In the genomic region with DNA sequence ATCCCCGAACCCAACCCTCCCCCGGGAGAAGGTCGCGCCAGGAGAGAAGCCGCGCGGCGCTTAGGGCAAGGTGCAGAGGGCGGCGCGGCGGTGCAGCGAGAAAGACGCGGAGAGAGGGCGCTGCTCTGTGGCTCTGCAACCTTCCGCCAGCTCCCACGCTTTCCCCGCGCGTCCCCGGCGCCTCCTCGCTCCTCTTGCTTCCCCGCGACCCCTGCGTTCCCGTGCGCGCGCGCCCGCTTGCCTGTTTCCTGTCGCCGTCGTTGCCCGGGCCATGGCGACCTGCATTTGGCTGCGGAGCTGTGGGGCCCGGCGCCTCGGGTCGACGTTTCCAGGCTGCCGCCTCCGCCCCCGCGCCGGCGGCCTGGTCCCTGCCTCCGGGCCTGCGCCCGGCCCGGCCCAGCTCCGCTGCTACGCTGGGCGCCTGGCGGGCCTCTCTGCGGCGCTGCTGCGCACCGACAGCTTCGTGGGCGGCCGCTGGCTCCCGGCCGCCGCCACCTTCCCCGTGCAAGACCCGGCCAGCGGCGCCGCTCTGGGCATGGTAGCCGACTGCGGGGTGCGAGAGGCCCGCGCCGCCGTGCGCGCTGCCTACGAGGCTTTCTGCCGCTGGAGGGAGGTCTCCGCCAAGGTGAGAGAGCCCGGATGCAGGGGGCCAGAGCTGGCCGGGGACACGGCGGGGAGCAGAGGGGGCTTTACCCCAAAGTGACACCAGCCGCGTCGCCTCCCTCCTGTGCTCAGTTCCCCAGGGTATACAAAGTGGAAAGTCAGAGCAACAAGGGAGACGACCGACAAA, we compare ENCODE assay signal across 9 cellular contexts. TPM values are rescaled to one million over a fixed set of nuclear protein-coding genes. Genes with fewer than 3 reads are reported as not detected.
DNase-seq lines count a peak whose midpoint lies in the region; ATAC-seq, FAIRE-seq and TF ChIP-seq lines count a peak whose summit lies in the region.
"Had no signal": no experiment of that assay in that cellular context is flagged by ENCODE, and none has a peak within 500 bp of the region (broad histone marks: within the 10 kb centered on the region; RNA-seq: fewer than 3 reads in every experiment).

Gene ALDH5A1, plus strand, starts transcription at position 244 of the 790 bp plus-strand sequence. Its CDS starts 28 bp downstream, at position 272.

- no peak within 1 kb of the TSS for H3K27ac ChIP-seq in endothelial cell of umbilical vein (ENCODE audit: insufficient read depth, low read depth, low read length)

- H3K27me3 ChIP-seq in endothelial cell of umbilical vein (ENCODE audit: control insufficient read depth in 2 of 2, insufficient read depth in 2 of 2, low read length in 2 of 2): peaks cover 2 to 9% of the 10 kb centered on the region in 2 experiments
- H3K27me3 ChIP-seq in mucosa of stomach (ENCODE audit: control insufficient read depth, insufficient read depth, low read length): no peaks in the 10 kb centered on the region

- peak within 1 kb of the TSS; percentile 82 for H3K4me2 ChIP-seq in endothelial cell of umbilical vein (ENCODE audit: insufficient read depth, low read length)

- intact Hi-C loops in CD14-positive monocyte (cut with micrococcal nuclease) (no loop called here), endothelial cell of umbilical vein (cut with micrococcal nuclease) (loop anchor here (1.0 kb wide), 1 partner anchor 150 kb away; no protein-coding TSS in a partner anchor)

- no peaks in the 10 kb centered on the region for H3K9me3 ChIP-seq in endothelial cell of umbilical vein (replicated peaks; ENCODE audit: control insufficient read depth, insufficient read depth, low read length)
- no peaks in the 10 kb centered on the region for H3K9me3 ChIP-seq in mucosa of stomach (ENCODE audit: control insufficient read depth, low read length)

- H3K4me3 Mint-ChIP-seq in CD14-positive monocyte: peak within 1 kb of the TSS; percentile 79 to 86

- dilution Hi-C loops in endothelial cell of umbilical vein (cut with MboI; ENCODE audit: extremely low pct_ligation_motif_present, low sequenced_read_pairs): no loop called here

- H4K20me1 ChIP-seq in endothelial cell of umbilical vein (replicated peaks; ENCODE audit: control insufficient read depth, extremely low read depth, insufficient read depth, low read length): no peaks in the 10 kb centered on the region

- peak; percentile 74 for ATAC-seq in HG03432 (IDR thresholded peaks at IDR 0.05; ENCODE audit: unreplicated experiment)

- H3K9me3 Mint-ChIP-seq in CD14-positive monocyte: peaks cover 2 to 9% (median 7%) of the 10 kb centered on the region in 7 donors

- POLR2A ChIA-PET in endothelial cell of umbilical vein (lab: Charles Lee): no interaction called here

- H3K4me3 ChIP-seq in endothelial cell of umbilical vein (replicated peaks in 1 of 3; ENCODE audit: insufficient read depth in 1 of 3, low read depth in 1 of 3, low read length in 3 of 3) (peak within 1 kb of the TSS; percentile 29 to 50 (median 30)), mucosa of stomach (ENCODE audit: low read length) (peak within 1 kb of the TSS; percentile 63)

- BruUV-seq in endothelial cell of umbilical vein (replicated peaks; lab: Mats Ljungman, UMichigan): no TSS peak

- DNase-seq in CD14-positive monocyte (ENCODE audit: low spot score) (no peak), NOMO-1 (lab: John Stamatoyannopoulos, UW; ENCODE audit: unreplicated experiment in 2 of 2) (peak; percentile 45 to 66), endothelial cell of umbilical vein (ENCODE audit: low read depth, low spot score) (peak; percentile 50)
- DNase-seq in activated CD8-positive, alpha-beta memory T cell treated with anti-CD3 and anti-CD28 coated beads, Interleukin-2, amount 50 U/mL, for 24 hours (ENCODE audit: extremely low read depth): peak; percentile 45
- DNase-seq in stimulated activated CD8-positive, alpha-beta memory T cell treated with anti-CD3 and anti-CD28 coated beads, Interleukin-4, amount 100 ng/mL, for 48 hours: peak; percentile 86

- H3K9ac ChIP-seq in endothelial cell of umbilical vein (replicated peaks; ENCODE audit: extremely low read depth, insufficient read depth, low read length): no peak within 1 kb of the TSS
- H3K9ac ChIP-seq in mucosa of stomach (ENCODE audit: low read length): peak within 1 kb of the TSS; percentile 71

- no peaks in the 10 kb centered on the region for H3K79me2 ChIP-seq in endothelial cell of umbilical vein (ENCODE audit: control insufficient read depth, insufficient read depth, low read length)

- TF ChIP-seq CTCF in CD14-positive monocyte (IDR thresholded peaks at IDR 0.05): peak; percentile 23
- TF ChIP-seq CTCF in endothelial cell of umbilical vein (IDR thresholded peaks at IDR 0.05; ENCODE audit: extremely low read depth in 1 of 2, insufficient read depth in 1 of 2, low read depth in 1 of 2, low read length in 2 of 2): peak in 1 of 2 donors; percentile 35

- peaks cover 14 to 36% (median 32%) of the 10 kb centered on the region in 3 donors for H3K27me3 Mint-ChIP-seq in CD14-positive monocyte (ENCODE audit: low read depth in 3 of 3)

- H3K4me1 ChIP-seq in endothelial cell of umbilical vein (ENCODE audit: control insufficient read depth, extremely low read depth, insufficient read depth, low read length) (peaks cover 4% of the 10 kb centered on the region), mucosa of stomach (ENCODE audit: control insufficient read depth, insufficient read depth, low read length) (peaks cover 10% of the 10 kb centered on the region)

- no peaks in the 10 kb centered on the region for H3K9me1 ChIP-seq in endothelial cell of umbilical vein (replicated peaks; ENCODE audit: control insufficient read depth, extremely low read depth, insufficient read depth, low read length)

- CTCF ChIA-PET in endothelial cell of umbilical vein (lab: Charles Lee): interaction anchor here (1.2 to 1.5 kb wide), 6 partner anchors 9 to 86 kb away, joined by 3 to 4 read pairs (median 3); no protein-coding TSS in a partner anchor

- FAIRE-seq in endothelial cell of umbilical vein (lab: Jason Lieb, UNC): peak; percentile 8
- FAIRE-seq: islet of Langerhans had no signal

- peak within 1 kb of the TSS; percentile 92 for H2AFZ ChIP-seq in endothelial cell of umbilical vein (ENCODE audit: low read depth, low read length)

- no peaks in the 10 kb centered on the region for H3K36me3 Mint-ChIP-seq in CD14-positive monocyte

- H3K27ac Mint-ChIP-seq in CD14-positive monocyte: no peak within 1 kb of the TSS

- H3K36me3 ChIP-seq in endothelial cell of umbilical vein (ENCODE audit: control insufficient read depth in 2 of 2, extremely low read depth in 1 of 2, insufficient read depth in 2 of 2, low read length in 2 of 2) (no peaks in the 10 kb centered on the region), mucosa of stomach (ENCODE audit: control insufficient read depth, insufficient read depth, low read length) (no peaks in the 10 kb centered on the region)

- peak; percentile 39 for TF ChIP-seq POLR2A in GM19193 (IDR thresholded peaks at IDR 0.05; ENCODE audit: extremely low read depth, insufficient read depth, insufficient read length)
- no peak for TF ChIP-seq POLR2A in endothelial cell of umbilical vein (IDR thresholded peaks at IDR 0.05; ENCODE audit: low read depth, low read length)

- H3K4me1 Mint-ChIP-seq in CD14-positive monocyte: peaks cover 16% of the 10 kb centered on the region

TF ChIP-seq in endothelial cell of umbilical vein, 7 proteins besides CTCF, POLR2A, EP300 and RAD21:
- TF ChIP-seq FOS (IDR thresholded peaks at IDR 0.05; ENCODE audit: borderline replicate concordance, insufficient read depth, low read length) (no peak), MAX (IDR thresholded peaks at IDR 0.05; ENCODE audit: insufficient read depth, insufficient read length) (no peak), GATA2 (IDR thresholded peaks at IDR 0.05; ENCODE audit: insufficient read depth, insufficient read length, low read depth, low read length) (no peak), POLR2AphosphoS5 (IDR thresholded peaks at IDR 0.05; ENCODE audit: insufficient read depth, low read depth, low read length) (no peak), EZH2 (IDR thresholded peaks at IDR 0.05; ENCODE audit: borderline replicate concordance, low read depth, low read length, severe bottlenecking) (peak; percentile 23)

RNA-seq across cellular contexts. Expression of gene ALDH5A1, which starts in this region (rescaled TPM):
- under 1 TPM; 0.17 to 0.33 TPM for polyA plus RNA-seq in CD14-positive monocyte
- total RNA-seq in endothelial cell of umbilical vein: 1.1 and 1.8 TPM in 2 replicates
- 0.49 and 0.51 TPM in 2 replicates for polyA plus RNA-seq in endothelial cell of umbilical vein
- 0.41 and 0.43 TPM in 2 replicates for polyA plus RNA-seq in endothelial cell of umbilical vein (2011; cell fraction: cytosol; rRNA removed)
- polyA plus RNA-seq in endothelial cell of umbilical vein (2011; cell fraction: nucleus; rRNA removed): 0.63 and 0.78 TPM in 2 replicates
- 0.33 and 0.40 TPM in 2 replicates for polyA plus RNA-seq in endothelial cell of umbilical vein (2012)
- polyA minus RNA-seq in endothelial cell of umbilical vein: 0.68 and 0.85 TPM in 2 replicates
- polyA minus RNA-seq in endothelial cell of umbilical vein (2011; cell fraction: cytosol; rRNA and poly(A)+ RNA removed): 13.4 TPM
- polyA minus RNA-seq in endothelial cell of umbilical vein (2011; cell fraction: nucleus; rRNA and poly(A)+ RNA removed): 0.34 and 1.1 TPM in 2 replicates
